In genomic region chr13:106007156-106007555, GRCh38 we compare ENCODE assay signal across 25 cellular contexts.
"Had no signal": no experiment of that assay in that cellular context is flagged by ENCODE, and none has a peak within 500 bp of the region (broad histone marks: within the 10 kb centered on the region; RNA-seq: fewer than 3 reads in every experiment).

No MANE protein-coding gene starts in this region.

- DNase-seq: dermis blood vessel endothelial cell; dorsolateral prefrontal cortex; effector CD4-positive, alpha-beta T cell; effector memory CD4-positive, alpha-beta T cell; erythroblast; esophagus squamous epithelium; foreskin keratinocyte; heart left ventricle; hypothalamus; immature natural killer cell; islet precursor cell; kidney; kidney glomerular epithelial cell; left lung; left ventricle myocardium superior; lower lobe of right lung; mesenchymal stem cell; mucosa of descending colon; naive B cell had no signal

- FAIRE-seq: colon, frontal cortex, kidney had no signal

- ATAC-seq: esophagus mucosa, foreskin keratinocyte, gastroesophageal sphincter, heart left ventricle, left lung, left ventricle myocardium superior, lower lobe of right lung, mucosa of descending colon had no signal

- H3K4me3 ChIP-seq: coronary artery, dorsolateral prefrontal cortex, esophagus squamous epithelium, gastroesophageal sphincter, heart left ventricle, hepatocyte, left lung, lower lobe of right lung, mucosa of descending colon had no signal
